Comparison of ENCODE assay signal across 22 cellular contexts in the genomic region with DNA sequence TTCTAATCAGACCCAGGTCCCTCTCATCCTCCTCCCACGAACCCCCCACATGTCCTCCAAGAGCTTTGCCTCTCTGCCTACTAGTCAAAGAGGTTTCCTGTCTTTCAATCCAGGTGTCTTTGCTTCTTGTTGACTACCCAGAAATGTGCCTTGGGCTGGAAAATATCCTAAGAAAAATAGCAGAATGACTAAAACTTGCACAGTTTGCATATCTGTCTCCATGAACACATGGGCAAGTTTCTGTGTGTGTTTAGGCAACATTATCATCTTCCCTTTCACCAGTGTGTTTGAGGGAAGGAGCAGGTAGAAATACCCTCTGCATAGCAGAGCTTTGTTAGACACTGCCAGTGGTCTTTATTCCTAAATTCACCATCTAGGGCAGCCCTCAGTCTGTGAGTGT. TPM values are rescaled to one million over a fixed set of nuclear protein-coding genes. Genes with fewer than 3 reads are reported as not detected.
A peak's percentile ranks its signal among the peaks of the same experiment; 100 is the strongest.
DNase-seq lines count a peak whose midpoint lies in the region; ATAC-seq, FAIRE-seq and TF ChIP-seq lines count a peak whose summit lies in the region.
"Had no signal": no experiment of that assay in that cellular context is flagged by ENCODE, and none has a peak within 500 bp of the region (broad histone marks: within the 10 kb centered on the region; RNA-seq: fewer than 3 reads in every experiment).

No MANE protein-coding gene starts in this region.

- H3K9me3 ChIP-seq in Caco-2 (no peaks in the 10 kb centered on the region), body of pancreas (no peaks in the 10 kb centered on the region), kidney (ENCODE audit: control insufficient read depth in 1 of 2, low read length in 2 of 2) (no peaks in the 10 kb centered on the region)
- H3K9me3 ChIP-seq: SK-N-SH had no signal

- no peak for TF ChIP-seq CTCF in Caco-2 (IDR thresholded peaks at IDR 0.05; ENCODE audit: insufficient read depth in 1 of 2, low read depth in 1 of 2, low read length in 1 of 2, severe bottlenecking in 1 of 2, unreplicated experiment in 1 of 2)
- TF ChIP-seq CTCF in body of pancreas (IDR thresholded peaks at IDR 0.05), result no peak
- no peak for TF ChIP-seq CTCF in kidney (IDR thresholded peaks at IDR 0.05; ENCODE audit: borderline replicate concordance, extremely low read depth, insufficient read depth)

- no peak for TF ChIP-seq POLR2A in body of pancreas (IDR thresholded peaks at IDR 0.05)

- H3K9me3 Mint-ChIP-seq in Caco-2 (ENCODE audit: unreplicated experiment), result no peaks in the 10 kb centered on the region
- H3K9me3 Mint-ChIP-seq: CD4-positive, alpha-beta T cell had no signal

- 0 to 7% methylated on average over 1 of the region's 1 CpG for WGBS in body of pancreas, 2 donors

- peak overlapping the region; percentile 41 for H3K4me3 ChIP-seq in Caco-2 (ENCODE audit: low read depth, low read length)
- no peak overlapping the region for H3K4me3 ChIP-seq in body of pancreas
- H3K4me3 ChIP-seq in kidney (ENCODE audit: low read length in 2 of 2), result peak overlapping the region; percentile 25 to 57
- peak overlapping the region; percentile 19 to 55 (median 27) for H3K4me3 ChIP-seq in skin epidermis

- DNase-seq in Caco-2 (no peak), body of pancreas (no peak), kidney (no peak), HPDE6-E6E7 (ENCODE audit: extremely low spot score) (no peak), C1 segment of cervical spinal cord (lab: John Stamatoyannopoulos, UW) (no peak), HEK293T (ENCODE audit: extremely low spot score) (no peak)
- DNase-seq in activated naive CD4-positive, alpha-beta T cell (lab: John Stamatoyannopoulos, UW), result no peak
- DNase-seq: activated CD4-positive, alpha-beta T cell treated with anti-CD3 and anti-CD28 coated beads for 4 hours; activated effector memory CD4-positive, alpha-beta T cell treated with anti-CD3 and anti-CD28 coated beads, Interleukin-2, amount 50 U/mL, for 16 hours; CD4-positive, alpha-beta T cell; central memory CD4-positive, alpha-beta T cell; effector CD8-positive, alpha-beta T cell; left cardiac atrium; NCI-H1436 treated with DMSO at 0.1 percent for 48 hours; NCI-H82; SK-N-SH had no signal

- ATAC-seq in body of pancreas, result no peak

- H3K36me3 ChIP-seq in Caco-2 (ENCODE audit: control insufficient read depth, insufficient read depth, low read length) (no peaks in the 10 kb centered on the region; the same call in 1 of the 2 replicates), body of pancreas (replicated peaks in 1 of 2; ENCODE audit: insufficient read depth in 1 of 2, low read depth in 2 of 2) (no peaks in the 10 kb centered on the region), kidney (ENCODE audit: control insufficient read depth in 1 of 2, insufficient read depth in 2 of 2, low read length in 2 of 2) (no peaks in the 10 kb centered on the region)

- H3K4me1 ChIP-seq in Caco-2 (peaks cover 66% of the 10 kb centered on the region), body of pancreas (peaks cover 68% of the 10 kb centered on the region), kidney (ENCODE audit: control insufficient read depth in 1 of 2, insufficient read depth in 1 of 2, low read depth in 1 of 2, low read length in 2 of 2) (peaks cover 22 to 27% of the 10 kb centered on the region in 2 donors)

- FAIRE-seq in kidney (lab: Jason Lieb, UNC), result no peak
- FAIRE-seq: H54 had no signal

- intact Hi-C loops in Caco-2 (cut with micrococcal nuclease; ENCODE audit: unreplicated experiment), result no loop called here
- intact Hi-C loops in body of pancreas (cut with DNase I), result no loop called here
- intact Hi-C loops in kidney (cut with DNase I), result no loop called here

- H3K27ac ChIP-seq in body of pancreas, result peak overlapping the region; percentile 87 to 92 (median 90)
- peak overlapping the region; percentile 63 to 68 for H3K27ac ChIP-seq in kidney (ENCODE audit: low read depth in 2 of 2, low read length in 2 of 2)
- peak overlapping the region in 20 of 21 experiments; percentile 5 to 93 (median 81) for H3K27ac ChIP-seq in skin epidermis

- H3K27ac Mint-ChIP-seq in Caco-2 (ENCODE audit: unreplicated experiment), result peak overlapping the region; percentile 88
- H3K27ac Mint-ChIP-seq: CD4-positive, alpha-beta T cell had no signal

- TSS peak; percentile 87 for BruUV-seq in Caco-2 (replicated peaks; lab: Mats Ljungman, UMichigan)

- peak overlapping the region in 1 of 2 donors; percentile 69 for H3K9ac ChIP-seq in kidney (ENCODE audit: low read length in 2 of 2)
- H3K9ac ChIP-seq: SK-N-SH had no signal

- H3K4me1 Mint-ChIP-seq in Caco-2 (ENCODE audit: low read depth, unreplicated experiment), result peaks cover 51% of the 10 kb centered on the region

- peak overlapping the region; percentile 78 for H3K4me3 Mint-ChIP-seq in Caco-2 (ENCODE audit: unreplicated experiment)
- H3K4me3 Mint-ChIP-seq: CD4-positive, alpha-beta T cell had no signal

- POLR2A ChIA-PET in Caco-2 (lab: Charles Lee) (interaction anchor here (0.5 to 3.8 kb wide), 3 partner anchors 22 to 1478 kb away, joined by 8 to 39 read pairs (median 11); partner anchors contain the start of genes CD55 and PFKFB2), HEK293T (lab: Yijun Ruan, JAX) (no interaction called here)

- CTCF ChIA-PET in Caco-2 (lab: Charles Lee) (interaction anchor here (1.0 kb wide), 1 partner anchor 22 kb away, joined by 3 read pairs; the partner anchor contains the start of gene PFKFB2), HEK293T (lab: Yijun Ruan, JAX) (no interaction called here)

- H3K27me3 Mint-ChIP-seq in Caco-2 (ENCODE audit: insufficient read depth, unreplicated experiment), result no peaks in the 10 kb centered on the region

- H3K36me3 Mint-ChIP-seq in Caco-2 (ENCODE audit: insufficient read depth, unreplicated experiment), result peaks cover 10% of the 10 kb centered on the region

- H3K27me3 ChIP-seq in Caco-2 (replicated peaks; ENCODE audit: control insufficient read depth, insufficient read depth, low read length) (no peaks in the 10 kb centered on the region), body of pancreas (no peaks in the 10 kb centered on the region)

TF ChIP-seq in HEK293T, 16 proteins besides CTCF, POLR2A, EP300 and RAD21:
- no peak for TF ChIP-seq BHLHE40 (IDR thresholded peaks at IDR 0.05; ENCODE audit: borderline replicate concordance)
- TF ChIP-seq FOXA1 (IDR thresholded peaks at IDR 0.05), result no peak
- TF ChIP-seq SUZ12 (IDR thresholded peaks at IDR 0.05), result no peak
- TF ChIP-seq SP1 (IDR thresholded peaks at IDR 0.05), result no peak
- no peak for TF ChIP-seq ARNT (IDR thresholded peaks at IDR 0.05)
- TF ChIP-seq FOXM1 (IDR thresholded peaks at IDR 0.05; ENCODE audit: borderline replicate concordance), result no peak
- no peak for TF ChIP-seq NFRKB (IDR thresholded peaks at IDR 0.05)
- TF ChIP-seq L3MBTL2 (conservative IDR thresholded peaks at IDR 0.05), result no peak
- TF ChIP-seq TARDBP (IDR thresholded peaks at IDR 0.05), result no peak
- TF ChIP-seq LEF1 (IDR thresholded peaks at IDR 0.05; ENCODE audit: borderline replicate concordance), result no peak
- TF ChIP-seq CTBP1 (IDR thresholded peaks at IDR 0.05; ENCODE audit: borderline replicate concordance), result no peak
- TF ChIP-seq PKNOX1 (IDR thresholded peaks at IDR 0.05), result no peak
- TF ChIP-seq ELF4 (IDR thresholded peaks at IDR 0.05), result no peak
- no peak for TF ChIP-seq ZNF384 (IDR thresholded peaks at IDR 0.05)
- TF ChIP-seq HDGF (IDR thresholded peaks at IDR 0.05; ENCODE audit: borderline replicate concordance), result no peak
- TF ChIP-seq FOXK2 (IDR thresholded peaks at IDR 0.05), result no peak

RNA-seq across cellular contexts. Expression of gene C1orf116, which starts 1.5 kb away (rescaled TPM):
- total RNA-seq in Caco-2 (2022), result 8.7 and 10.4 TPM in 2 replicates
- total RNA-seq in body of pancreas, result 10 to 100 TPM; 11.2 to 23.3 TPM
- 19.6 TPM for total RNA-seq in kidney
- 11.9 TPM for polyA plus RNA-seq in kidney (ENCODE audit: insufficient read depth, low read depth, low replicate concordance)
- total RNA-seq: fibroblast of villous mesenchyme, M059J, osteoblast had no signal
- polyA plus RNA-seq: AG04450 had no signal

RNA-seq across cellular contexts. Expression of gene YOD1, which starts 20.0 kb away (rescaled TPM):
- total RNA-seq in Caco-2 (2022), result 11.8 and 11.9 TPM in 2 replicates
- total RNA-seq in body of pancreas, result 1 to 10 TPM; 5.4 to 5.9 TPM
- 6.2 TPM for total RNA-seq in kidney
- 2.7 TPM for polyA plus RNA-seq in kidney (ENCODE audit: insufficient read depth, low read depth, low replicate concordance)

RNA-seq across cellular contexts. Expression of gene PFKFB2, which starts 22.1 kb away (rescaled TPM):
- total RNA-seq in Caco-2 (2022) (36.4 and 38.9 TPM in 2 replicates), body of pancreas (1 to 10 TPM; 4.9 to 9.3 TPM), kidney (20.6 TPM)
- polyA plus RNA-seq in kidney (ENCODE audit: insufficient read depth, low read depth, low replicate concordance), result 21.7 TPM

RNA-seq across cellular contexts. Expression of gene C4BPB, which starts 57.6 kb away (rescaled TPM):
- 93.0 and 99.8 TPM in 2 replicates for total RNA-seq in Caco-2 (2022)
- total RNA-seq in body of pancreas, result 10 to 100 TPM in 1 of 2 donors, not detected in 1; 11.9 TPM
- 1.3 TPM for total RNA-seq in kidney
- polyA plus RNA-seq in kidney (ENCODE audit: insufficient read depth, low read depth, low replicate concordance), result 0.49 TPM
- total RNA-seq: fibroblast of villous mesenchyme, M059J, osteoblast had no signal
- polyA plus RNA-seq: AG04450, SK-N-SH had no signal

Comparison
In these comparisons a context has a peak if more than half of its experiments do, and no peak if none do; other contexts are left out.
1. H3K4me3 ChIP-seq: peak in Caco-2 (single experiment), kidney (2 of 2) and skin epidermis (7 of 7); none in body of pancreas (0 of 2).
2. Peak in every context shown above with its lines, with median percentiles within 50 percentile points of each other: H3K27ac ChIP-seq.